Comparison of ENCODE assay signal across 1 cellular context in genomic region chr20:2101935-2102584, GRCh38.
TF ChIP-seq lines count a peak whose summit lies in the region.

No MANE protein-coding gene starts in this region.

TF ChIP-seq in K562, 482 proteins besides CTCF, POLR2A, EP300 and RAD21 (continued from another document and continues in another):
- TF ChIP-seq TCF7L2 (IDR thresholded peaks at IDR 0.05; ENCODE audit: low read depth, low read length) (peak; percentile 88), ATF7 (IDR thresholded peaks at IDR 0.05) (peak; percentile 100), FOXJ2 (tag; IDR thresholded peaks at IDR 0.05) (peak; percentile 73; the same call in 1 of the 2 replicates), TAF1 (IDR thresholded peaks at IDR 0.05; ENCODE audit: control insufficient read depth, extremely low read depth, insufficient read depth, low read length, severe bottlenecking) (peak; percentile 42), MAX (CRISPR knock-in tag; IDR thresholded peaks at IDR 0.05) (peak; percentile 73), TFAP4 (CRISPR knock-in tag; IDR thresholded peaks at IDR 0.05; ENCODE audit: borderline replicate concordance) (peak; percentile 90), MITF (IDR thresholded peaks at IDR 0.05) (no peak), YBX1 (IDR thresholded peaks at IDR 0.05) (no peak), CHD4 (IDR thresholded peaks at IDR 0.05; ENCODE audit: insufficient read depth, insufficient replicate concordance, low read depth, low read length, poor library complexity, severe bottlenecking) (no peak), CBFB (CRISPR knock-in tag; IDR thresholded peaks at IDR 0.05) (no peak), CTBP1 (IDR thresholded peaks at IDR 0.05; ENCODE audit: borderline replicate concordance) (peak; percentile 20; the same call in 1 of the 2 replicates), NCOR1 (IDR thresholded peaks at IDR 0.05) (peak; percentile 10; the same call in 1 of the 2 replicates), PHF20 (IDR thresholded peaks at IDR 0.05; ENCODE audit: partially characterized antibody) (no peak), BCLAF1 (IDR thresholded peaks at IDR 0.05; ENCODE audit: borderline replicate concordance in 1 of 2, control insufficient read depth in 1 of 2, low read depth in 2 of 2, low read length in 1 of 2) (peak in 1 of 2 experiments; percentile 94; a peak in 2 of 4 replicates), ETV5 (CRISPR knock-in tag; IDR thresholded peaks at IDR 0.05; ENCODE audit: low read depth) (peak; percentile 93), ESRRA (IDR thresholded peaks at IDR 0.05; ENCODE audit: borderline replicate concordance, low read depth) (0 out of 2 replicates have a peak, but pooled peaks have one; percentile 12), TBP (optimal IDR thresholded peaks at IDR 0.05; ENCODE audit: low read depth, low read length) (peak; percentile 27), SUPT5H (IDR thresholded peaks at IDR 0.05) (peak; percentile 69), RREB1 (CRISPR knock-in tag; IDR thresholded peaks at IDR 0.05) (no peak), GABPB1 (CRISPR knock-in tag; IDR thresholded peaks at IDR 0.05) (peak; percentile 66; the same call in 1 of the 2 replicates), JUND (IDR thresholded peaks at IDR 0.05; ENCODE audit: borderline replicate concordance, low read depth, low read length) (peak; percentile 78), JUND (tag; IDR thresholded peaks at IDR 0.05; ENCODE audit: borderline replicate concordance, low read depth, low read length) (no peak), NCOA6 (IDR thresholded peaks at IDR 0.05) (no peak), POLR2G (IDR thresholded peaks at IDR 0.05; ENCODE audit: low read depth, low read length) (peak; percentile 91), ARID4B (CRISPR knock-in tag; IDR thresholded peaks at IDR 0.05) (peak; percentile 51), KDM1A (IDR thresholded peaks at IDR 0.05) (0 out of 4 replicates have a peak, but pooled peaks of 1 of the 2 experiments have one; percentile 7), MNT (conservative IDR thresholded peaks at IDR 0.05) (peak; percentile 66 to 81), KAT7 (CRISPR knock-in tag; IDR thresholded peaks at IDR 0.05; ENCODE audit: borderline replicate concordance) (0 out of 2 replicates have a peak, but pooled peaks have one; percentile 42), C11orf30 (IDR thresholded peaks at IDR 0.05; ENCODE audit: low read depth) (peak; percentile 17; the same call in 1 of the 2 replicates), ELF1 (tag; IDR thresholded peaks at IDR 0.05) (peak; percentile 99), CTCFL (IDR thresholded peaks at IDR 0.05; ENCODE audit: borderline replicate concordance, insufficient read depth, low read depth, low read length, poor library complexity, severe bottlenecking) (peak; percentile 48), HDAC3 (IDR thresholded peaks at IDR 0.05; ENCODE audit: borderline replicate concordance, partially characterized antibody) (peak; percentile 36), SIN3A (IDR thresholded peaks at IDR 0.05; ENCODE audit: borderline replicate concordance in 2 of 2, control insufficient read depth in 1 of 2, low read depth in 2 of 2, low read length in 2 of 2) (no peak), ARNT (IDR thresholded peaks at IDR 0.05) (peak; percentile 51 to 61; a peak in 2 of 4 replicates), FOXJ3 (CRISPR knock-in tag; IDR thresholded peaks at IDR 0.05) (peak; percentile 46; the same call in 1 of the 2 replicates), NCOA1 (IDR thresholded peaks at IDR 0.05; ENCODE audit: low read depth) (0 out of 2 replicates have a peak, but pooled peaks have one; percentile 14), NR1H2 (CRISPR knock-in tag; IDR thresholded peaks at IDR 0.05) (no peak), HES1 (IDR thresholded peaks at IDR 0.05; ENCODE audit: low read depth) (peak; percentile 60; the same call in 1 of the 2 replicates)
